1 cellular context compared by ENCODE assay signal in the genomic region with DNA sequence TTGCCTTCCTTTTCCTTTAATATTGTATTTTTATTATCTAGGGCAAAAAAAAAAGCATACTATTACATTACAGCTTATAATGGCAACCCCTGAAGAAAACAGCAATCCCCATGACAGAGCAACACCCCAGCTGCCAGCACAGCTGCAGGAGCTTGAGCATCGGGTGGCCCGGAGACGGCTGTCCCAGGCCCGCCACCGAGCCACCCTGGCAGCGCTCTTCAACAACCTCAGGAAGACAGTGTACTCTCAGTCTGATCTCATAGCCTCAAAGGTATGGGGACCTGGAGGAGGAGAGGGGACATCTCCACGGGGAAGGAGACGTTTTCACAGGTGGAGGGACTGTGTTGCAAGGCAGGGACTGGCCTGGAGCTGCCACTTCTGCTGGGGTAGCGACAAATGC.
TF ChIP-seq lines count a peak whose summit lies in the region.

No MANE protein-coding gene starts in this region.

TF ChIP-seq in GM23338, 12 proteins besides CTCF, POLR2A, EP300 and RAD21 (continued from another document):
- TF ChIP-seq, protein P1, sequence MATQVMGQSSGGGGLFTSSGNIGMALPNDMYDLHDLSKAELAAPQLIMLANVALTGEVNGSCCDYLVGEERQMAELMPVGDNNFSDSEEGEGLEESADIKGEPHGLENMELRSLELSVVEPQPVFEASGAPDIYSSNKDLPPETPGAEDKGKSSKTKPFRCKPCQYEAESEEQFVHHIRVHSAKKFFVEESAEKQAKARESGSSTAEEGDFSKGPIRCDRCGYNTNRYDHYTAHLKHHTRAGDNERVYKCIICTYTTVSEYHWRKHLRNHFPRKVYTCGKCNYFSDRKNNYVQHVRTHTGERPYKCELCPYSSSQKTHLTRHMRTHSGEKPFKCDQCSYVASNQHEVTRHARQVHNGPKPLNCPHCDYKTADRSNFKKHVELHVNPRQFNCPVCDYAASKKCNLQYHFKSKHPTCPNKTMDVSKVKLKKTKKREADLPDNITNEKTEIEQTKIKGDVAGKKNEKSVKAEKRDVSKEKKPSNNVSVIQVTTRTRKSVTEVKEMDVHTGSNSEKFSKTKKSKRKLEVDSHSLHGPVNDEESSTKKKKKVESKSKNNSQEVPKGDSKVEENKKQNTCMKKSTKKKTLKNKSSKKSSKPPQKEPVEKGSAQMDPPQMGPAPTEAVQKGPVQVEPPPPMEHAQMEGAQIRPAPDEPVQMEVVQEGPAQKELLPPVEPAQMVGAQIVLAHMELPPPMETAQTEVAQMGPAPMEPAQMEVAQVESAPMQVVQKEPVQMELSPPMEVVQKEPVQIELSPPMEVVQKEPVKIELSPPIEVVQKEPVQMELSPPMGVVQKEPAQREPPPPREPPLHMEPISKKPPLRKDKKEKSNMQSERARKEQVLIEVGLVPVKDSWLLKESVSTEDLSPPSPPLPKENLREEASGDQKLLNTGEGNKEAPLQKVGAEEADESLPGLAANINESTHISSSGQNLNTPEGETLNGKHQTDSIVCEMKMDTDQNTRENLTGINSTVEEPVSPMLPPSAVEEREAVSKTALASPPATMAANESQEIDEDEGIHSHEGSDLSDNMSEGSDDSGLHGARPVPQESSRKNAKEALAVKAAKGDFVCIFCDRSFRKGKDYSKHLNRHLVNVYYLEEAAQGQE (IDR thresholded peaks at IDR 0.05; ENCODE audit: unreplicated experiment) = no peak
- TF ChIP-seq CREB1 (CRISPR knock-in tag; IDR thresholded peaks at IDR 0.05; ENCODE audit: low read depth) = no peak
- no peak for TF ChIP-seq ZNF331 (CRISPR knock-in tag; IDR thresholded peaks at IDR 0.05; ENCODE audit: low read depth)
- TF ChIP-seq STAT1 (IDR thresholded peaks at IDR 0.05; ENCODE audit: unreplicated experiment) = no peak
